In genomic region chr12:118017926-118018325, GRCh38 we compare ENCODE assay signal across 11 cellular contexts. TPM values are rescaled to one million over a fixed set of nuclear protein-coding genes. Genes with fewer than 3 reads are reported as not detected.
DNase-seq lines count a peak whose midpoint lies in the region; ATAC-seq and TF ChIP-seq lines count a peak whose summit lies in the region.
"Had no signal": no experiment of that assay in that cellular context is flagged by ENCODE, and none has a peak within 500 bp of the region (broad histone marks: within the 10 kb centered on the region; RNA-seq: fewer than 3 reads in every experiment).

No MANE protein-coding gene starts in this region.

- TF ChIP-seq CTCF in MCF 10A (IDR thresholded peaks at IDR 0.05; ENCODE audit: unreplicated experiment) (no peak), breast epithelium (IDR thresholded peaks at IDR 0.05) (no peak), OCI-LY7 (conservative IDR thresholded peaks at IDR 0.05; ENCODE audit: low read length) (no peak), endothelial cell (IDR thresholded peaks at IDR 0.05; ENCODE audit: unreplicated experiment) (no peak)

- CTCF ChIA-PET in MCF 10A (lab: Yijun Ruan, JAX) (interaction anchor here (0.7 to 2.4 kb wide), 2 partner anchors 143 to 166 kb away, joined by 3 to 12 read pairs; no protein-coding TSS in a partner anchor), OCI-LY7 (lab: Charles Lee; ENCODE audit: unreplicated experiment) (no interaction called here)

- ATAC-seq in stimulated activated naive B cell treated with anti-CD40 and anti-IgM and Interleukin-4, amounts not matched to agents 10 μg/mL and 1 μg/mL and 100 μg/mL, for 72 hours (replicated peaks), result no peak

- TF ChIP-seq POLR2A in breast epithelium (IDR thresholded peaks at IDR 0.05), result no peak

- H3K4me1 Mint-ChIP-seq in MCF 10A (ENCODE audit: insufficient read depth, unreplicated experiment) (peaks cover 11% of the 10 kb centered on the region), endothelial cell (ENCODE audit: unreplicated experiment) (peaks cover 4% of the 10 kb centered on the region)
- peaks cover 9 to 26% of the 10 kb centered on the region in 2 donors for H3K4me1 Mint-ChIP-seq in stimulated activated naive B cell treated with anti-CD40 and anti-IgM and Interleukin-4, amounts not matched to agents 10 μg/mL and 1 μg/mL and 100 μg/mL, for 72 hours

- H3K9me3 Mint-ChIP-seq in MCF 10A (ENCODE audit: unreplicated experiment) (no peaks in the 10 kb centered on the region), endothelial cell (ENCODE audit: unreplicated experiment) (no peaks in the 10 kb centered on the region)
- H3K9me3 Mint-ChIP-seq in stimulated activated naive B cell treated with anti-CD40 and anti-IgM and Interleukin-4, amounts not matched to agents 10 μg/mL and 1 μg/mL and 100 μg/mL, for 72 hours, result peaks cover 0 to 4% of the 10 kb centered on the region in 2 donors

- peak overlapping the region; percentile 87 for H3K4me3 Mint-ChIP-seq in MCF 10A (ENCODE audit: unreplicated experiment)
- H3K4me3 Mint-ChIP-seq in endothelial cell (ENCODE audit: unreplicated experiment), result peak overlapping the region; percentile 56
- H3K4me3 Mint-ChIP-seq in stimulated activated naive B cell treated with anti-CD40 and anti-IgM and Interleukin-4, amounts not matched to agents 10 μg/mL and 1 μg/mL and 100 μg/mL, for 72 hours, result peak overlapping the region; percentile 94 to 95

- H3K4me1 ChIP-seq in breast epithelium (no peaks in the 10 kb centered on the region), OCI-LY7 (ENCODE audit: insufficient read depth, low read length, poor library complexity, severe bottlenecking) (peaks cover 17% of the 10 kb centered on the region)

- no peaks in the 10 kb centered on the region for H3K27me3 Mint-ChIP-seq in MCF 10A (ENCODE audit: insufficient read depth, unreplicated experiment)
- peaks cover 4% of the 10 kb centered on the region for H3K27me3 Mint-ChIP-seq in endothelial cell (ENCODE audit: unreplicated experiment)
- no peaks in the 10 kb centered on the region for H3K27me3 Mint-ChIP-seq in stimulated activated naive B cell treated with anti-CD40 and anti-IgM and Interleukin-4, amounts not matched to agents 10 μg/mL and 1 μg/mL and 100 μg/mL, for 72 hours

- peaks cover 10% of the 10 kb centered on the region for H4K20me1 ChIP-seq in OCI-LY7 (ENCODE audit: insufficient read depth, low read length)

- H3K27ac ChIP-seq in breast epithelium (no peak overlapping the region), OCI-LY7 (ENCODE audit: low read depth, low read length, poor library complexity, severe bottlenecking) (no peak overlapping the region)

- H3K36me3 ChIP-seq in breast epithelium (no peaks in the 10 kb centered on the region), OCI-LY7 (ENCODE audit: insufficient read depth, low read length) (peaks cover 52% of the 10 kb centered on the region)

- POLR2A ChIA-PET in MCF 10A (lab: Yijun Ruan, JAX), result interaction anchor here (1.2 kb wide), 1 partner anchor 41 kb away, joined by 3 read pairs; no protein-coding TSS in a partner anchor
- POLR2A ChIA-PET in OCI-LY7 (lab: Charles Lee), result interaction anchor here (0.7 to 0.8 kb wide), 2 partner anchors 22 to 187 kb away, joined by 3 read pairs; no protein-coding TSS in a partner anchor

- BruUV-seq in MCF 10A (replicated peaks; lab: Mats Ljungman, UMichigan), result no TSS peak
- BruUV-seq in OCI-LY7 (replicated peaks; lab: Mats Ljungman, UMichigan), result no TSS peak

- H3K27ac Mint-ChIP-seq in MCF 10A (ENCODE audit: low read depth, unreplicated experiment) (peak overlapping the region; percentile 51), endothelial cell (ENCODE audit: unreplicated experiment) (no peak overlapping the region)
- no peak overlapping the region for H3K27ac Mint-ChIP-seq in stimulated activated naive B cell treated with anti-CD40 and anti-IgM and Interleukin-4, amounts not matched to agents 10 μg/mL and 1 μg/mL and 100 μg/mL, for 72 hours

- H3K79me2 ChIP-seq in OCI-LY7 (ENCODE audit: insufficient read depth, low read depth, low read length), result peaks cover 22% of the 10 kb centered on the region

- H3K36me3 Mint-ChIP-seq in MCF 10A (ENCODE audit: insufficient read depth, unreplicated experiment), result peaks cover 25% of the 10 kb centered on the region
- H3K36me3 Mint-ChIP-seq in endothelial cell (ENCODE audit: low read depth, unreplicated experiment), result peaks cover 9% of the 10 kb centered on the region
- peaks cover 29 to 38% of the 10 kb centered on the region in 2 donors for H3K36me3 Mint-ChIP-seq in stimulated activated naive B cell treated with anti-CD40 and anti-IgM and Interleukin-4, amounts not matched to agents 10 μg/mL and 1 μg/mL and 100 μg/mL, for 72 hours

- peak overlapping the region; percentile 81 for H3K4me2 ChIP-seq in OCI-LY7 (ENCODE audit: low read length)

- no peak overlapping the region for H2AFZ ChIP-seq in OCI-LY7 (ENCODE audit: low read length)

- intact Hi-C loops in MCF 10A (cut with micrococcal nuclease) (loop anchor here (2.0 kb wide), 1 partner anchor 43 kb away; the partner anchor contains the start of gene WSB2), breast epithelium (cut with DNase I; ENCODE audit: low total_unique reads) (no loop called here), OCI-LY7 (cut with micrococcal nuclease; ENCODE audit: unreplicated experiment) (no loop called here)

- H3K9me3 ChIP-seq in breast epithelium (no peaks in the 10 kb centered on the region), OCI-LY7 (ENCODE audit: low read length) (no peaks in the 10 kb centered on the region)

- H3K27me3 ChIP-seq in breast epithelium, result no peaks in the 10 kb centered on the region

- no peaks in the 10 kb centered on the region for H3K9me2 ChIP-seq in OCI-LY7 (ENCODE audit: insufficient read depth, low read length)

- DNase-seq in MCF 10A (ENCODE audit: unreplicated experiment), result no peak
- DNase-seq in breast epithelium (ENCODE audit: low spot score in 2 of 2), result no peak
- no peak for DNase-seq in OCI-LY7 (ENCODE audit: low spot score)
- no peak for DNase-seq in endothelial cell (ENCODE audit: low spot score)
- no peak for DNase-seq in stimulated activated naive B cell treated with anti-CD40 and anti-IgM and Interleukin-4, amounts not matched to agents 10 μg/mL and 1 μg/mL and 100 μg/mL, for 72 hours
- no peak for DNase-seq in NCI-H146 treated with DMSO at 0.1 percent for 48 hours (lab: John Stamatoyannopoulos, UW; ENCODE audit: unreplicated experiment)
- DNase-seq in stimulated activated CD4-positive, alpha-beta T cell treated with anti-CD3 and anti-CD28 coated beads, Interleukin-4, amount 100 ng/mL, for 24 hours, result no peak
- no peak for DNase-seq in A172 (ENCODE audit: low spot score)
- DNase-seq: effector CD8-positive, alpha-beta T cell; hypothalamus; NCI-H1092 had no signal

- H3K4me3 ChIP-seq in breast epithelium (no peak overlapping the region), OCI-LY7 (ENCODE audit: low read depth, low read length, poor library complexity, severe bottlenecking) (peak overlapping the region; percentile 94)

RNA-seq across cellular contexts. Expression of gene RFC5, which starts 1.4 kb away (rescaled TPM):
- 10.1 and 13.9 TPM in 2 replicates for total RNA-seq in MCF 10A (2022)
- total RNA-seq in breast epithelium, result 10 to 100 TPM in 2 of 3 donors, 1 to 10 TPM in 1; 9.3 to 19.3 (median 16.1) TPM
- total RNA-seq in OCI-LY7 (2014; rRNA removed; shearing (Covaris generic)), result 91.4 and 121 TPM in 2 replicates
- total RNA-seq in OCI-LY7 (2022), result 67.0 and 68.3 TPM in 2 replicates
- total RNA-seq in endothelial cell (ENCODE audit: unreplicated experiment), result 8.3 TPM
- 30.4 and 39.4 TPM in 2 replicates for total RNA-seq in A172 (2014; rRNA removed; shearing (Covaris generic))

RNA-seq across cellular contexts. Expression of gene WSB2, which starts 43.1 kb away (rescaled TPM):
- total RNA-seq in MCF 10A (2022) (55.9 and 99.8 TPM in 2 replicates), breast epithelium (10 to 100 TPM; 26.2 to 51.4 (median 40.0) TPM), OCI-LY7 (2022) (31.9 and 32.1 TPM in 2 replicates), endothelial cell (ENCODE audit: unreplicated experiment) (76.7 TPM)
- 34.4 and 36.0 TPM in 2 replicates for total RNA-seq in OCI-LY7 (2014; rRNA removed; shearing (Covaris generic))
- 112 and 117 TPM in 2 replicates for total RNA-seq in A172 (2014; rRNA removed; shearing (Covaris generic))

RNA-seq across cellular contexts. Expression of gene KSR2, which starts 49.1 kb away (rescaled TPM):
- total RNA-seq in MCF 10A (2022) (0.02 TPM in 1 of 2 replicates, not detected in the other), breast epithelium (1 to 10 TPM in 1 of 3 donors, under 1 TPM in 2; under 0.01 to 1.9 (median 0.33) TPM), OCI-LY7 (2022) (0.09 and 0.15 TPM in 2 replicates), endothelial cell (ENCODE audit: unreplicated experiment) (0.05 TPM)
- 0.03 TPM in 2 replicates for total RNA-seq in OCI-LY7 (2014; rRNA removed; shearing (Covaris generic))
- total RNA-seq in A172 (2014; rRNA removed; shearing (Covaris generic)), result 0.02 and 0.10 TPM in 2 replicates
